ENCODE assay signal across 14 cellular contexts in genomic region chr2:219701847-219702634, GRCh38.
DNase-seq lines count a peak whose midpoint lies in the region; ATAC-seq and TF ChIP-seq lines count a peak whose summit lies in the region.
"Had no signal": no experiment of that assay in that cellular context is flagged by ENCODE, and none has a peak within 500 bp of the region (broad histone marks: within the 10 kb centered on the region; RNA-seq: fewer than 3 reads in every experiment).

No MANE protein-coding gene starts in this region.

- no peak overlapping the region for H2AK5ac ChIP-seq in neuronal stem cell (ENCODE audit: low read depth, low read length)

- H3K27me3 ChIP-seq in RWPE2 (ENCODE audit: insufficient read depth, poor library complexity, severe bottlenecking) (no peaks in the 10 kb centered on the region), foreskin keratinocyte (no peaks in the 10 kb centered on the region), neuronal stem cell (ENCODE audit: control insufficient read depth in 3 of 3, insufficient read depth in 3 of 3, low read depth in 1 of 3, low read length in 3 of 3) (no peaks in the 10 kb centered on the region)
- H3K27me3 ChIP-seq: cardiac muscle cell had no signal

- WGBS in neuronal stem cell (ENCODE audit: extremely low coverage in 2 of 2, insufficient read length in 2 of 2, insufficient replicate concordance in 1 of 2), 2 donors = no CpG with 5 or more reads among the region's 8 CpGs

- H3K9ac ChIP-seq in neuronal stem cell (ENCODE audit: low read depth, low read length, poor library complexity) = no peak overlapping the region

- no peak overlapping the region for H3K23ac ChIP-seq in neuronal stem cell (ENCODE audit: low read depth, low read length, poor library complexity)

- H3K27ac ChIP-seq in RWPE2 (ENCODE audit: poor library complexity, severe bottlenecking) = peak overlapping the region; percentile 64
- H3K27ac ChIP-seq in foreskin keratinocyte = no peak overlapping the region
- H3K27ac ChIP-seq in neuronal stem cell (replicated peaks; ENCODE audit: low read length) = no peak overlapping the region
- no peak overlapping the region for H3K27ac ChIP-seq in coronary artery
- H3K27ac ChIP-seq: cardiac muscle cell, PC-9 had no signal

- H2BK5ac ChIP-seq in neuronal stem cell (ENCODE audit: low read length) = no peak overlapping the region

- H2BK12ac ChIP-seq in neuronal stem cell (ENCODE audit: low read length) = no peak overlapping the region

- DNase-seq in GM03348 (ENCODE audit: low spot score) = peak; percentile 26
- no peak for DNase-seq in RWPE2 (ENCODE audit: low spot score)
- DNase-seq in foreskin keratinocyte = no peak
- no peak for DNase-seq in neuronal stem cell (ENCODE audit: low spot score)
- DNase-seq in ecto neural progenitor cell (ENCODE audit: low spot score) = no peak
- DNase-seq in coronary artery (ENCODE audit: low spot score) = no peak
- DNase-seq in NCI-H2107 (lab: John Stamatoyannopoulos, UW) = no peak
- DNase-seq: activated CD4-positive, alpha-beta T cell treated with anti-CD3 and anti-CD28 coated beads, Interleukin-2, amount 50 U/mL, for 1 hour; activated effector memory CD4-positive, alpha-beta T cell treated with anti-CD3 and anti-CD28 coated beads, Interleukin-2, amount 50 U/mL, for 16 hours; NCI-H2081 treated with DMSO at 0.1 percent for 48 hours; PC-9; retina had no signal

- H2BK15ac ChIP-seq in neuronal stem cell (ENCODE audit: low read length) = no peak overlapping the region

- no peaks in the 10 kb centered on the region for H3K36me3 ChIP-seq in RWPE2 (ENCODE audit: low read depth)
- no peaks in the 10 kb centered on the region for H3K36me3 ChIP-seq in neuronal stem cell (replicated peaks in 1 of 2; ENCODE audit: control insufficient read depth in 2 of 2, insufficient read depth in 2 of 2, low read length in 2 of 2)
- H3K36me3 ChIP-seq: cardiac muscle cell had no signal

- H3K14ac ChIP-seq in neuronal stem cell (ENCODE audit: low read length) = no peak overlapping the region

- no peak overlapping the region for H4K91ac ChIP-seq in neuronal stem cell (ENCODE audit: low read depth, low read length, poor library complexity)

- H3K4me2 ChIP-seq in neuronal stem cell (ENCODE audit: insufficient read depth, low read length, poor library complexity, severe bottlenecking) = no peak overlapping the region
- H3K4me2 ChIP-seq: PC-9 had no signal

- H2BK120ac ChIP-seq in neuronal stem cell (ENCODE audit: low read depth, low read length) = no peak overlapping the region

- H3K4me3 ChIP-seq in RWPE2 (ENCODE audit: severe bottlenecking) (no peak overlapping the region), neuronal stem cell (ENCODE audit: low read length in 2 of 2) (no peak overlapping the region), coronary artery (no peak overlapping the region)
- H3K4me3 ChIP-seq: cardiac muscle cell, PC-9 had no signal

- TF ChIP-seq CTCF in RWPE2 (IDR thresholded peaks at IDR 0.05; ENCODE audit: poor library complexity, severe bottlenecking) (no peak), foreskin keratinocyte (conservative IDR thresholded peaks at IDR 0.05) (no peak), coronary artery (IDR thresholded peaks at IDR 0.05) (no peak)

- H3K4ac ChIP-seq in neuronal stem cell (ENCODE audit: low read length) = no peak overlapping the region

- peak overlapping the region; percentile 66 for H2AFZ ChIP-seq in neuronal stem cell (ENCODE audit: low read length)
- H2AFZ ChIP-seq: PC-9 had no signal

- H3K79me1 ChIP-seq in neuronal stem cell (ENCODE audit: low read depth, low read length) = no peaks in the 10 kb centered on the region

- no peaks in the 10 kb centered on the region for H3K9me3 ChIP-seq in RWPE2 (ENCODE audit: severe bottlenecking)
- no peaks in the 10 kb centered on the region for H3K9me3 ChIP-seq in neuronal stem cell (replicated peaks in 1 of 2; ENCODE audit: control insufficient read depth in 2 of 2, insufficient read depth in 1 of 2, low read depth in 1 of 2, low read length in 2 of 2)

- H4K8ac ChIP-seq in neuronal stem cell (ENCODE audit: low read depth, low read length) = no peak overlapping the region

- no peak overlapping the region for H3K18ac ChIP-seq in neuronal stem cell (ENCODE audit: low read length)

- no peak for ATAC-seq in RWPE2 (ENCODE audit: low read depth)
- ATAC-seq in foreskin keratinocyte = peak; percentile 34
- no peak for ATAC-seq in HG03378 (IDR thresholded peaks at IDR 0.05; ENCODE audit: unreplicated experiment)

- H3K4me1 ChIP-seq in RWPE2 (ENCODE audit: insufficient read depth, poor library complexity, severe bottlenecking) (peaks cover 45% of the 10 kb centered on the region), foreskin keratinocyte (peaks cover 19% of the 10 kb centered on the region), neuronal stem cell (ENCODE audit: control insufficient read depth in 2 of 2, insufficient read depth in 1 of 2, low read depth in 1 of 2, low read length in 2 of 2) (peaks cover 17 to 33% of the 10 kb centered on the region in 2 donors)
